ENCODE assay signal across 10 cellular contexts in genomic region chr11:68354181-68354872, GRCh38. TPM values are rescaled to one million over a fixed set of nuclear protein-coding genes. Genes with fewer than 3 reads are reported as not detected.
DNase-seq lines count a peak whose midpoint lies in the region; ATAC-seq, FAIRE-seq and TF ChIP-seq lines count a peak whose summit lies in the region.
"Had no signal": no experiment of that assay in that cellular context is flagged by ENCODE, and none has a peak within 500 bp of the region (broad histone marks: within the 10 kb centered on the region; RNA-seq: fewer than 3 reads in every experiment).

No MANE protein-coding gene starts in this region.

- H3K4me2 ChIP-seq in A549, result peak overlapping the region; percentile 80

- FAIRE-seq in A549 (lab: Jason Lieb, UNC), result peak; percentile 93

- H3K9me3 ChIP-seq in A549 (0 out of 3 replicates have a peak, but pooled peaks cover 6% of the 10 kb centered on the region), mucosa of rectum (ENCODE audit: control insufficient read depth in 2 of 2, low read length in 2 of 2) (no peaks in the 10 kb centered on the region)

- POLR2A ChIA-PET in A549 (lab: Yijun Ruan, JAX), result interaction anchor here (1.0 kb wide), 1 partner anchor 82 kb away, joined by 3 read pairs; the partner anchor contains the start of gene C11orf24

- TF ChIP-seq CTCF in A549 (IDR thresholded peaks at IDR 0.05) (peak; percentile 7; the same call in 1 of the 3 replicates), epithelial cell of proximal tubule (conservative IDR thresholded peaks at IDR 0.05; ENCODE audit: low read depth, low read length) (no peak)

- H3K9ac ChIP-seq in mucosa of rectum (ENCODE audit: low read depth in 1 of 2, low read length in 2 of 2), result no peak overlapping the region

- CTCF ChIA-PET in A549 (lab: Yijun Ruan, JAX), result interaction anchor here (0.6 to 6.3 kb wide), 3 partner anchors 30 to 97 kb away, joined by 3 to 33 read pairs (median 9); no protein-coding TSS in a partner anchor

- H3K4me3 ChIP-seq in A549, result no peak overlapping the region
- H3K4me3 ChIP-seq in epithelial cell of proximal tubule (ENCODE audit: low read depth, low read length), result peak overlapping the region; percentile 27
- no peak overlapping the region for H3K4me3 ChIP-seq in mucosa of rectum (ENCODE audit: low read length in 2 of 2)

- peak in 1 of 2 experiments; percentile 63; a peak in 1 of 5 replicates for TF ChIP-seq EP300 in A549 (IDR thresholded peaks at IDR 0.05)

- ATAC-seq in A549 (peak; percentile 79 to 92), GM21526 (IDR thresholded peaks at IDR 0.05; ENCODE audit: low FRiP score, unreplicated experiment) (no peak), HG02623 (IDR thresholded peaks at IDR 0.05; ENCODE audit: unreplicated experiment) (no peak)
- ATAC-seq: CD8-positive, alpha-beta T cell had no signal

- TF ChIP-seq RAD21 in A549 (conservative IDR thresholded peaks at IDR 0.05 in 1 of 2, IDR thresholded peaks at IDR 0.05 in 1 of 2), result peak; percentile 9 to 29; a peak in 2 of 5 replicates

- TF ChIP-seq POLR2A in A549 (IDR thresholded peaks at IDR 0.05; ENCODE audit: low read length), result no peak

- H3K4me1 ChIP-seq in A549 (peaks cover 34% of the 10 kb centered on the region), mucosa of rectum (ENCODE audit: control insufficient read depth in 2 of 2, insufficient read depth in 2 of 2, low read length in 2 of 2) (peaks cover 8 to 17% of the 10 kb centered on the region in 2 donors)

- H3K27ac ChIP-seq in A549, result peak overlapping the region; percentile 91 to 92
- peak overlapping the region; percentile 68 to 78 for H3K27ac ChIP-seq in mucosa of rectum (ENCODE audit: low read depth in 2 of 2, low read length in 2 of 2)

- DNase-seq in A549 (ENCODE audit: low read depth in 1 of 2, low spot score in 1 of 2), result peak; percentile 91 to 98
- DNase-seq in M059J (ENCODE audit: low read depth), result peak; percentile 96
- peak; percentile 81 for DNase-seq in epithelial cell of proximal tubule (ENCODE audit: low read depth)
- DNase-seq in NCI-H82 treated with DMSO at 0.1 percent for 48 hours (lab: John Stamatoyannopoulos, UW; ENCODE audit: unreplicated experiment), result no peak
- DNase-seq in NCI-H2081 (lab: John Stamatoyannopoulos, UW), result no peak
- DNase-seq: activated B cell treated with CpG ODN at 0.5 μM for 24 hours; CD8-positive, alpha-beta T cell had no signal

- no peaks in the 10 kb centered on the region for H3K27me3 ChIP-seq in mucosa of rectum (ENCODE audit: control insufficient read depth in 2 of 2, insufficient read depth in 2 of 2, low read length in 2 of 2)

- peaks cover 19 to 20% of the 10 kb centered on the region in 2 donors for H3K36me3 ChIP-seq in mucosa of rectum (ENCODE audit: control insufficient read depth in 2 of 2, insufficient read depth in 2 of 2, low read length in 2 of 2)

- under 1% methylated on average over 24 of the region's 25 CpGs for WGBS in A549 (ENCODE audit: missing lambda C conversion rate)

TF ChIP-seq in A549, 52 proteins besides CTCF, POLR2A, EP300 and RAD21:
- TF ChIP-seq E2F6 (IDR thresholded peaks at IDR 0.05; ENCODE audit: borderline replicate concordance, low read depth) (peak; percentile 93), HOXB13 (CRISPR knock-in tag; IDR thresholded peaks at IDR 0.05; ENCODE audit: low read depth) (peak; percentile 63; the same call in 1 of the 2 replicates), CHD4 (IDR thresholded peaks at IDR 0.05; ENCODE audit: borderline replicate concordance) (peak; percentile 88; the same call in 1 of the 2 replicates), ZSCAN20 (CRISPR knock-in tag; IDR thresholded peaks at IDR 0.05) (no peak), MAFK (IDR thresholded peaks at IDR 0.05; ENCODE audit: partially characterized antibody) (no peak), MAX (IDR thresholded peaks at IDR 0.05) (peak; percentile 95), HEYL (CRISPR knock-in tag; IDR thresholded peaks at IDR 0.05) (no peak), HES2 (IDR thresholded peaks at IDR 0.05) (no peak), HOXB5 (CRISPR knock-in tag; IDR thresholded peaks at IDR 0.05) (no peak), RARB (CRISPR knock-in tag; IDR thresholded peaks at IDR 0.05) (no peak), JUN (IDR thresholded peaks at IDR 0.05) (peak; percentile 75; a peak in 3 of 5 replicates), HDAC2 (IDR thresholded peaks at IDR 0.05) (peak; percentile 90), PBX3 (IDR thresholded peaks at IDR 0.05) (no peak; the same call in 1 of the 2 replicates), KDM1A (IDR thresholded peaks at IDR 0.05; ENCODE audit: low read depth) (peak; percentile 97), FOSL2 (IDR thresholded peaks at IDR 0.05) (peak; percentile 50; the same call in 1 of the 2 replicates), FOSL2 (CRISPR knock-in tag; IDR thresholded peaks at IDR 0.05) (peak; percentile 95), EHF (CRISPR knock-in tag; IDR thresholded peaks at IDR 0.05) (0 out of 2 replicates have a peak, but pooled peaks have one; percentile 31), BCL3 (IDR thresholded peaks at IDR 0.05) (no peak), MAZ (IDR thresholded peaks at IDR 0.05; ENCODE audit: borderline replicate concordance, low read depth, low read length) (no peak), JUNB (IDR thresholded peaks at IDR 0.05) (peak; percentile 51), ZC3H11A (IDR thresholded peaks at IDR 0.05) (no peak), POLR2AphosphoS2 (conservative IDR thresholded peaks at IDR 0.05; ENCODE audit: low read length) (no peak), RCOR1 (IDR thresholded peaks at IDR 0.05; ENCODE audit: low read depth, low read length) (peak; percentile 91; the same call in 1 of the 2 replicates), MYC (IDR thresholded peaks at IDR 0.05; ENCODE audit: borderline replicate concordance, low read length) (no peak), GATA3 (IDR thresholded peaks at IDR 0.05; ENCODE audit: borderline replicate concordance) (peak; percentile 41), CEBPB (IDR thresholded peaks at IDR 0.05) (peak; percentile 59 to 89; a peak in 3 of 4 replicates), NPAS2 (CRISPR knock-in tag; IDR thresholded peaks at IDR 0.05; ENCODE audit: borderline replicate concordance) (no peak), BHLHE40 (IDR thresholded peaks at IDR 0.05; ENCODE audit: low read depth, low read length) (no peak; the same call in 1 of the 2 replicates), ATOH8 (CRISPR knock-in tag; IDR thresholded peaks at IDR 0.05; ENCODE audit: low read depth) (no peak)

RNA-seq across cellular contexts. Expression of gene LRP5, which starts 41.9 kb away (rescaled TPM):
- 10.9 and 15.9 TPM in 2 replicates for polyA plus RNA-seq in A549 (2011; rRNA removed)
- 23.6 and 30.4 TPM in 2 replicates for polyA plus RNA-seq in A549 (2012; cell fraction: cytosol; rRNA removed)
- 58.4 and 70.6 TPM in 2 replicates for polyA plus RNA-seq in A549 (2012; cell fraction: nucleus; rRNA removed)
- polyA plus RNA-seq in A549 (2017; fragmentation: RNase III; extraction: RNeasy Plus Mini Kit Qiagen cat#74134 plus additional on column Dnase treatment), result 29.5 to 34.6 TPM (median 32.3 TPM) in 3 replicates
- polyA minus RNA-seq in A549 (2011; rRNA and poly(A)+ RNA removed), result 24.8 and 32.0 TPM in 2 replicates
- 10.1 and 19.7 TPM in 2 replicates for total RNA-seq in M059J (2014; rRNA removed; shearing (Covaris generic))
- 22.4 and 31.4 TPM in 2 replicates for total RNA-seq in epithelial cell of proximal tubule

Comparison
In these comparisons a context has a peak if more than half of its experiments do, and no peak if none do; other contexts are left out.
1. ATAC-seq: peak in A549 (2 of 2); none in GM21526 (single experiment) and HG02623 (single experiment).
2. DNase-seq: peak in A549 (2 of 2), M059J (single experiment) and epithelial cell of proximal tubule (single experiment); none in NCI-H82 treated with DMSO at 0.1 percent for 48 hours (single experiment) and NCI-H2081 (0 of 2).